Comparison of ENCODE assay signal across 8 cellular contexts in the genomic region with DNA sequence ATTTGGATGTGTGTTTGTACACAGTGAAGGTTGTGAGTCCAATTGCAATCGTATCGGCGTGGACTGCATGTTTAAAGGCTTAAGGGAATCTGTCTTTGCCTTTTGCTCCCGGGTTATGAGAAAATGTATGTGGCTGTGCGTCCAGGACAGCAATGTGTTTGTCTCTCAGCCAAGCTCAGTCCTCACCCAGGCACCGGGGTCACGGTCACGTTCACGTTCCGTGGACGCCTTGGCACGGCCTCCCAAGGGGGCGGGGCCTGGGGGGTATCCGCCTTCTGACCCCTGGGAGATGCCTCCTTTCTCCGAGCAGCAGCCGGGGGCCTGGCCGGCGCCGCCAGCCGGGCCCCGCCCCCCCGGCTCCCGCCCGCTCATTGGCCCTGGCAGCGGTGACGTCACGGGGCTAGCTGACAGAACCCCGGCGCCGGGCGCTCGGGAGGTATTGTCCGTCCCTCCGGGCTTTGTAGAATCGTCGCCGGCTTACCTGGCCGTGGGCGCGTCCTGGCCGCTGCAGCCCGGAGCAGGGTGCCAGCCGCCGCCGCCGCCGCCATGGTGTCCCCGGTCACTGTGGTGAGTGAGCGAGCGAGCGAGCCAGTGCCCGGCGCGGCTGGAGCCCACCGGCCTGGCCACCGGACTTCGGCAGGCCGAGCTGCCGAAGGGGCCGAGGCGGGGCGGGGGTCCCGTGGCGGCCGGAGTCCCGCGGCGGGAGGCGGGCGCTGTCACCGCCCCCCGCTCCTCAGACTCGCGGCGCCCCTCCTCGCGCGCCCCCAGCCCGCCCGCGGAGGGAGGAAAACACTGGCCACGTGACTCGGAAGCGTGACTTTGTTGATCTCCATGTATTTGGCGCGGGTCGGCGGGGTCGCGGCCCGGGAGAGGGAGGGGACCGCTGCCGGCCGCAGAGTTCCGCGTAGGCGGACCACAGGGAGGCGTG. TPM values are rescaled to one million over a fixed set of nuclear protein-coding genes. Genes with fewer than 3 reads are reported as not detected.
DNase-seq lines count a peak whose midpoint lies in the region; ATAC-seq and TF ChIP-seq lines count a peak whose summit lies in the region.

A gene with protein sequence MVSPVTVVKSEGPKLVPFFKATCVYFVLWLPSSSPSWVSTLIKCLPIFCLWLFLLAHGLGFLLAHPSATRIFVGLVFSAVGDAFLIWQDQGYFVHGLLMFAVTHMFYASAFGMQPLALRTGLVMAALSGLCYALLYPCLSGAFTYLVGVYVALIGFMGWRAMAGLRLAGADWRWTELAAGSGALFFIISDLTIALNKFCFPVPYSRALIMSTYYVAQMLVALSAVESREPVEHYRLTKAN (plus strand): TSS at position 439 of the 928 bp plus-strand sequence. CDS start 108 bp downstream, at position 547.

- H3K4me3 Mint-ChIP-seq in activated naive CD8-positive, alpha-beta T cell: peak within 1 kb of the TSS; percentile 84

- no peaks in the 10 kb centered on the region for H3K9me3 ChIP-seq in suprapubic skin

- no peak for TF ChIP-seq CTCF in omental fat pad (IDR thresholded peaks at IDR 0.05)
- no peak for TF ChIP-seq CTCF in suprapubic skin (IDR thresholded peaks at IDR 0.05)

- peak in 1 of 2 donors; percentile 81 for TF ChIP-seq POLR2A in suprapubic skin (IDR thresholded peaks at IDR 0.05)

- peak within 1 kb of the TSS; percentile 90 for H3K4me3 ChIP-seq in suprapubic skin

- peak; percentile 96 for ATAC-seq in omental fat pad (ENCODE audit: low FRiP score)

- H3K4me1 ChIP-seq in suprapubic skin: peaks cover 21% of the 10 kb centered on the region

- POLR2A ChIA-PET in HEK293T (lab: Yijun Ruan, JAX): interaction anchor here (0.8 to 2.4 kb wide), 4 partner anchors 14 to 65 kb away, joined by 3 to 14 read pairs (median 6); a partner anchor contains a TSS

- H3K36me3 Mint-ChIP-seq in activated naive CD8-positive, alpha-beta T cell: no peaks in the 10 kb centered on the region

- peaks cover 13% of the 10 kb centered on the region for H3K4me1 Mint-ChIP-seq in activated naive CD8-positive, alpha-beta T cell (ENCODE audit: low read depth)

- H3K27ac ChIP-seq in suprapubic skin: peak within 1 kb of the TSS; percentile 88

- no peak for TF ChIP-seq EP300 in suprapubic skin (IDR thresholded peaks at IDR 0.05)

- DNase-seq in GDM1 (lab: John Stamatoyannopoulos, UW): peak; percentile 77
- peak; percentile 96 for DNase-seq in HEK293T (ENCODE audit: extremely low spot score)
- peak; percentile 72 for DNase-seq in MV-4-11 (lab: John Stamatoyannopoulos, UW)
- peak; percentile 71 for DNase-seq in SKM-1 treated with dmso at 0.1 percent for 144 hours (lab: John Stamatoyannopoulos, UW; ENCODE audit: unreplicated experiment)
- DNase-seq in glomerular visceral epithelial cell (ENCODE audit: extremely low spot score): peak; percentile 85
- DNase-seq in omental fat pad (ENCODE audit: low spot score): peak; percentile 97
- peak; percentile 96 for DNase-seq in suprapubic skin (ENCODE audit: low spot score in 2 of 2)

- CTCF ChIA-PET in HEK293T (lab: Yijun Ruan, JAX): no interaction called here

- H3K9me3 Mint-ChIP-seq in activated naive CD8-positive, alpha-beta T cell (ENCODE audit: low read depth): no peaks in the 10 kb centered on the region

- peak within 1 kb of the TSS; percentile 51 for H3K27ac Mint-ChIP-seq in activated naive CD8-positive, alpha-beta T cell

- H3K27me3 Mint-ChIP-seq in activated naive CD8-positive, alpha-beta T cell: no peaks in the 10 kb centered on the region

- 0% methylated on average over 10 of the region's 98 CpGs for WGBS in suprapubic skin

- no peaks in the 10 kb centered on the region for H3K27me3 ChIP-seq in suprapubic skin

- peaks cover 13% of the 10 kb centered on the region for H3K36me3 ChIP-seq in suprapubic skin

TF ChIP-seq in HEK293T, 16 proteins besides CTCF, POLR2A, EP300 and RAD21:
- no peak for TF ChIP-seq ZNF384 (IDR thresholded peaks at IDR 0.05)
- TF ChIP-seq, protein P1, sequence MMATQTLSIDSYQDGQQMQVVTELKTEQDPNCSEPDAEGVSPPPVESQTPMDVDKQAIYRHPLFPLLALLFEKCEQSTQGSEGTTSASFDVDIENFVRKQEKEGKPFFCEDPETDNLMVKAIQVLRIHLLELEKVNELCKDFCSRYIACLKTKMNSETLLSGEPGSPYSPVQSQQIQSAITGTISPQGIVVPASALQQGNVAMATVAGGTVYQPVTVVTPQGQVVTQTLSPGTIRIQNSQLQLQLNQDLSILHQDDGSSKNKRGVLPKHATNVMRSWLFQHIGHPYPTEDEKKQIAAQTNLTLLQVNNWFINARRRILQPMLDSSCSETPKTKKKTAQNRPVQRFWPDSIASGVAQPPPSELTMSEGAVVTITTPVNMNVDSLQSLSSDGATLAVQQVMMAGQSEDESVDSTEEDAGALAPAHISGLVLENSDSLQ (IDR thresholded peaks at IDR 0.05): no peak
- TF ChIP-seq ELF4 (IDR thresholded peaks at IDR 0.05): no peak
- no peak for TF ChIP-seq HDGF (IDR thresholded peaks at IDR 0.05; ENCODE audit: borderline replicate concordance)
- TF ChIP-seq BHLHE40 (IDR thresholded peaks at IDR 0.05; ENCODE audit: borderline replicate concordance): no peak
- no peak for TF ChIP-seq FOXA1 (IDR thresholded peaks at IDR 0.05)
- no peak for TF ChIP-seq NFRKB (IDR thresholded peaks at IDR 0.05)
- TF ChIP-seq ARNT (IDR thresholded peaks at IDR 0.05): no peak
- TF ChIP-seq FOXK2 (IDR thresholded peaks at IDR 0.05): no peak
- TF ChIP-seq FOXM1 (IDR thresholded peaks at IDR 0.05; ENCODE audit: borderline replicate concordance): no peak
- no peak for TF ChIP-seq L3MBTL2 (conservative IDR thresholded peaks at IDR 0.05)
- no peak for TF ChIP-seq SUZ12 (IDR thresholded peaks at IDR 0.05)
- no peak for TF ChIP-seq TARDBP (IDR thresholded peaks at IDR 0.05)
- no peak for TF ChIP-seq CTBP1 (IDR thresholded peaks at IDR 0.05; ENCODE audit: borderline replicate concordance)
- TF ChIP-seq SP1 (IDR thresholded peaks at IDR 0.05): no peak
- TF ChIP-seq LEF1 (IDR thresholded peaks at IDR 0.05; ENCODE audit: borderline replicate concordance): no peak

RNA-seq across cellular contexts. Expression of the gene that starts here (rescaled TPM):
- total RNA-seq in omental fat pad (1 to 10 TPM; 3.4 to 8.3 (median 5.8) TPM), suprapubic skin (10 to 100 TPM; 17.1 to 57.0 (median 41.1) TPM)

Comparison
In these comparisons a context has a peak if more than half of its experiments do, and no peak if none do; other contexts are left out.
1. Peak in every context shown above with its lines: DNase-seq, ATAC-seq, H3K4me3 ChIP-seq and H3K27ac ChIP-seq.